In the genomic region with DNA sequence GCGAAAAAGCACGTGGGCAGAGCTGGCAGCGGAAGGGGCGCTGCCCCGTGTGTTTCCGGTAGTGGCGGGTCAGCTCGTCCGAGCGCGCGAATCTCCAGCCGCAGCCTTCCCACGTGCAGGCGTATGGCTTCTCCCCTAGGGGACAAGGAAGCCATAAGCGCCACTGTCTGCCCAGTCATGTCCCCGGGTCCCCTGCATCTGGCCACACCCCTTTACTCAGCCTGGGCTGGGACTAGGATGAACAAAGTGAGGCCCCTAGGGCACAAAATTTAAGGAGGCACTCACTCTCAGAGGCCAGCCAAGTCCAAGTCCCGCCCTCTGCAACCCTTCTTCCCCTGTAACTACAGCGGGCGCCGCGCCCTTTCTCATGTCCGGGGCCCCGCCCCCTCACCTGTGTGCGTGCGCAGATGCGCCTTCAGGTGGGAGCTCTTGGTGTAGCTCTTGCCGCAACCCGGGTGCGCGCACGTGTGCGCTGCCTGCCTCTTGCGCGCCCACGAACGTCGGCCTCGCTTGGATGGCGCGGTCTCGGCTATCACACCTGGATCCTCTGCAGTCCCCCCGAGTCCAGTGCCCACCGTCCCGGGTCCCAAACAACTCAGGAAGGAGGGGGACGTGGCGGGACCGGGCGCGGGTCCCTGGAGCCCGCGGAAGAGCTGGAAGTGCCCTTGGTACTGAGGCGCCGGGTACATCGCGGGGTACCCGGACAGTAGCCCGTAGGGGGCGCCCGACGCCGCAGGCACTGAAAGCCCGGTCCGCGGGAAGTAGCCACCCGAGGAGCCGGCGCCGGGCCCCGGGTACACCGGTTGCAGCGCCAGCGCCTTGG, we compare ENCODE assay signal across 8 cellular contexts. TPM values are rescaled to one million over a fixed set of nuclear protein-coding genes. Genes with fewer than 3 reads are reported as not detected.
A peak's percentile ranks its signal among the peaks of the same experiment; 100 is the strongest.
DNase-seq lines count a peak whose midpoint lies in the region; ATAC-seq lines count a peak whose summit lies in the region.

No MANE protein-coding gene starts in this region.

- H3K9ac ChIP-seq in mesenchymal stem cell (ENCODE audit: low read length): no peak overlapping the region

- ATAC-seq in GM18520 (IDR thresholded peaks at IDR 0.05; ENCODE audit: unreplicated experiment) (no peak), GM18873 (IDR thresholded peaks at IDR 0.05; ENCODE audit: low FRiP score, unreplicated experiment) (no peak)

- H3K4me3 Mint-ChIP-seq in activated CD4-positive, alpha-beta memory T cell treated with anti-CD3 and anti-CD28 coated beads, Interleukin-2, amount 10 ng/mL, durations not matched to agents 7 days and 5 days: peak overlapping the region; percentile 82

- H3K14ac ChIP-seq in mesenchymal stem cell (ENCODE audit: low read length in 2 of 2): no peak overlapping the region

- H2BK15ac ChIP-seq in mesenchymal stem cell (ENCODE audit: low read depth, poor library complexity, severe bottlenecking): no peak overlapping the region

- peaks cover 18% of the 10 kb centered on the region for H3K4me1 ChIP-seq in mesenchymal stem cell (ENCODE audit: control insufficient read depth, insufficient read depth, low read depth, low read length)

- POLR2A ChIA-PET in activated CD4-positive, alpha-beta memory T cell treated with anti-CD3 and anti-CD28 coated beads, Interleukin-2, amount 10 ng/mL, durations not matched to agents 7 days and 5 days (lab: Charles Lee): interaction anchor here (0.6 to 2.6 kb wide), 20 partner anchors 9 to 283 kb away, joined by 3 to 19 read pairs (median 4); a partner anchor contains a TSS

- peaks cover 5% of the 10 kb centered on the region for H3K36me3 Mint-ChIP-seq in activated CD4-positive, alpha-beta memory T cell treated with anti-CD3 and anti-CD28 coated beads, Interleukin-2, amount 10 ng/mL, durations not matched to agents 7 days and 5 days (ENCODE audit: low read depth)

- no peak overlapping the region for H2AK5ac ChIP-seq in mesenchymal stem cell (ENCODE audit: low read length, severe bottlenecking)

- no peak overlapping the region for H3K27ac ChIP-seq in mesenchymal stem cell (ENCODE audit: low read length, poor library complexity, severe bottlenecking)

- H3K18ac ChIP-seq in mesenchymal stem cell (ENCODE audit: low read depth in 1 of 2, low read length in 2 of 2): no peak overlapping the region

- peak overlapping the region; percentile 29 to 68 for H3K4me3 ChIP-seq in mesenchymal stem cell (ENCODE audit: insufficient read depth in 1 of 2, low read depth in 1 of 2, low read length in 2 of 2)

- no peak overlapping the region for H2BK5ac ChIP-seq in mesenchymal stem cell (ENCODE audit: low read depth, low read length, poor library complexity, severe bottlenecking)

- peak; percentile 51 for DNase-seq in GM19238 (ENCODE audit: insufficient read length, low spot score)
- DNase-seq in NCI-H2227 (lab: John Stamatoyannopoulos, UW; ENCODE audit: unreplicated experiment): peak; percentile 74
- peak; percentile 91 for DNase-seq in activated CD4-positive, alpha-beta memory T cell treated with anti-CD3 and anti-CD28 coated beads, Interleukin-2, amount 10 ng/mL, durations not matched to agents 7 days and 5 days
- peak; percentile 70 for DNase-seq in effector CD4-positive, alpha-beta T cell
- peak; percentile 30 for DNase-seq in mesenchymal stem cell
- DNase-seq in stimulated activated CD8-positive, alpha-beta memory T cell treated with anti-CD3 and anti-CD28 coated beads, Interleukin-2, amount 100 ng/mL, for 48 hours (ENCODE audit: low read depth in 2 of 2): peak; percentile 81 to 90

- no peak overlapping the region for H3K4me2 ChIP-seq in mesenchymal stem cell (ENCODE audit: low read length, poor library complexity, severe bottlenecking)

- no peak overlapping the region for H2BK120ac ChIP-seq in mesenchymal stem cell (ENCODE audit: low read depth, low read length)

- no peaks in the 10 kb centered on the region for H3K36me3 ChIP-seq in mesenchymal stem cell (ENCODE audit: control insufficient read depth in 1 of 2, insufficient read depth in 2 of 2, low read depth in 1 of 2, low read length in 2 of 2)

- peaks cover 40 to 41% of the 10 kb centered on the region in 2 experiments for H3K27me3 ChIP-seq in mesenchymal stem cell (ENCODE audit: control insufficient read depth in 1 of 2, insufficient read depth in 1 of 2, low read length in 2 of 2)

- H4K91ac ChIP-seq in mesenchymal stem cell (ENCODE audit: low read length): no peak overlapping the region

- no peak overlapping the region for H3K4ac ChIP-seq in mesenchymal stem cell (ENCODE audit: low read depth in 1 of 2, low read length in 2 of 2)

- WGBS in mesenchymal stem cell: 12% methylated on average over 55 of the region's 73 CpGs

- H3K27ac Mint-ChIP-seq in activated CD4-positive, alpha-beta memory T cell treated with anti-CD3 and anti-CD28 coated beads, Interleukin-2, amount 10 ng/mL, durations not matched to agents 7 days and 5 days: peak overlapping the region; percentile 79

- H2BK12ac ChIP-seq in mesenchymal stem cell (ENCODE audit: low read length in 2 of 2): no peak overlapping the region

- peaks cover 9% of the 10 kb centered on the region for H3K9me3 Mint-ChIP-seq in activated CD4-positive, alpha-beta memory T cell treated with anti-CD3 and anti-CD28 coated beads, Interleukin-2, amount 10 ng/mL, durations not matched to agents 7 days and 5 days

- no peak overlapping the region for H4K8ac ChIP-seq in mesenchymal stem cell (ENCODE audit: low read length)

- peaks cover 40% of the 10 kb centered on the region for H3K4me1 Mint-ChIP-seq in activated CD4-positive, alpha-beta memory T cell treated with anti-CD3 and anti-CD28 coated beads, Interleukin-2, amount 10 ng/mL, durations not matched to agents 7 days and 5 days

- H3K9me3 ChIP-seq in mesenchymal stem cell (ENCODE audit: control insufficient read depth, low read length): peaks cover 7% of the 10 kb centered on the region

- no peaks in the 10 kb centered on the region for H3K79me1 ChIP-seq in mesenchymal stem cell (replicated peaks; ENCODE audit: low read length, poor library complexity, severe bottlenecking)

- no peaks in the 10 kb centered on the region for H3K27me3 Mint-ChIP-seq in activated CD4-positive, alpha-beta memory T cell treated with anti-CD3 and anti-CD28 coated beads, Interleukin-2, amount 10 ng/mL, durations not matched to agents 7 days and 5 days

- CTCF ChIA-PET in activated CD4-positive, alpha-beta memory T cell treated with anti-CD3 and anti-CD28 coated beads, Interleukin-2, amount 10 ng/mL, durations not matched to agents 7 days and 5 days (lab: Charles Lee): interaction anchor here (0.5 to 4.4 kb wide), 31 partner anchors 12 to 219 kb away, joined by 3 to 56 read pairs (median 3); a partner anchor contains a TSS

- no peak overlapping the region for H3K23ac ChIP-seq in mesenchymal stem cell (ENCODE audit: low read length in 2 of 2)

- no peak overlapping the region for H2AFZ ChIP-seq in mesenchymal stem cell (ENCODE audit: low read depth, low read length)

RNA-seq across cellular contexts. Expression of a gene that starts 1.9 kb away (rescaled TPM):
- under 1 TPM; 0.13 to 0.20 TPM for total RNA-seq in activated CD4-positive, alpha-beta memory T cell treated with anti-CD3 and anti-CD28 coated beads, Interleukin-2, amount 10 ng/mL, durations not matched to agents 7 days and 5 days
- not detected for polyA plus RNA-seq in mesenchymal stem cell (2013, experiment 1 of 2)
- not detected for polyA plus RNA-seq in mesenchymal stem cell (2013, experiment 2 of 2)

RNA-seq across cellular contexts. Expression of a gene that starts 3.9 kb away (rescaled TPM):
- 10 to 100 TPM; 37.6 to 39.3 TPM for total RNA-seq in activated CD4-positive, alpha-beta memory T cell treated with anti-CD3 and anti-CD28 coated beads, Interleukin-2, amount 10 ng/mL, durations not matched to agents 7 days and 5 days
- polyA plus RNA-seq in mesenchymal stem cell (2013, experiment 1 of 2): 66.9 TPM
- 67.1 TPM for polyA plus RNA-seq in mesenchymal stem cell (2013, experiment 2 of 2)

RNA-seq across cellular contexts. Expression of a gene that starts 5.8 kb away (rescaled TPM):
- total RNA-seq in activated CD4-positive, alpha-beta memory T cell treated with anti-CD3 and anti-CD28 coated beads, Interleukin-2, amount 10 ng/mL, durations not matched to agents 7 days and 5 days: 10 to 100 TPM; 23.3 to 25.1 TPM
- polyA plus RNA-seq in mesenchymal stem cell (2013, experiment 1 of 2): 4.6 TPM
- polyA plus RNA-seq in mesenchymal stem cell (2013, experiment 2 of 2): 5.0 TPM

RNA-seq across cellular contexts. Expression of a gene that starts 34.0 kb away (rescaled TPM):
- total RNA-seq in activated CD4-positive, alpha-beta memory T cell treated with anti-CD3 and anti-CD28 coated beads, Interleukin-2, amount 10 ng/mL, durations not matched to agents 7 days and 5 days: 1 to 10 TPM; 3.9 to 4.9 TPM
- 0.10 TPM for polyA plus RNA-seq in mesenchymal stem cell (2013, experiment 1 of 2)
- 0.29 TPM for polyA plus RNA-seq in mesenchymal stem cell (2013, experiment 2 of 2)

RNA-seq across cellular contexts. Expression of a gene that starts 46.8 kb away (rescaled TPM):
- total RNA-seq in activated CD4-positive, alpha-beta memory T cell treated with anti-CD3 and anti-CD28 coated beads, Interleukin-2, amount 10 ng/mL, durations not matched to agents 7 days and 5 days: 1 to 10 TPM; 1.1 to 2.1 TPM
- 0.48 TPM for polyA plus RNA-seq in mesenchymal stem cell (2013, experiment 1 of 2)
- 0.29 TPM for polyA plus RNA-seq in mesenchymal stem cell (2013, experiment 2 of 2)

Comparison
In these comparisons a context has a peak if more than half of its experiments do, and no peak if none do; other contexts are left out.
1. DNase-seq: peak in every context shown above with its lines; median percentile 91 in activated CD4-positive, alpha-beta memory T cell treated with anti-CD3 and anti-CD28 coated beads, Interleukin-2, amount 10 ng/mL, durations not matched to agents 7 days and 5 days; 86 in stimulated activated CD8-positive, alpha-beta memory T cell treated with anti-CD3 and anti-CD28 coated beads, Interleukin-2, amount 100 ng/mL, for 48 hours; 74 in NCI-H2227; 70 in effector CD4-positive, alpha-beta T cell; 51 in GM19238; 30 in mesenchymal stem cell.